ENCODE assay signal across 7 cellular contexts in the genomic region with DNA sequence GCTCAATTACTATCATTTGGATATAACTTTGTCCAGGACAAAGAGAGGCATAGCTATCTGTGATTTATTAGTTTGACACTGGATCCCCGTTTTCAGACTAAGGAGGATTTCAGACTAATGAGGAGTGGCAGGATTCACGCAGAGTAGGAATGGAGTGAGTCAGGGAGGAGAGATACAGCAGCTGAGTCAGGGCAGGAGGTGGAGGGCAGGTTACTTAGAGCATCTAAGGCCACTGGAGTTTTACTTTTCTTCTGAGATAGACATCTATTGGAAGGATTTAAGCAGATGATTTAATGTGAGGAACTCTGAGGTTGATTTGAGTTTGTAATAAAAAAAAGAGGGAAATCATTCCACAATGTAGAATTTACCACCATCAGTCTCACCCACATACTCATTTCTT.
DNase-seq lines count a peak whose midpoint lies in the region; TF ChIP-seq lines count a peak whose summit lies in the region.
"Not testable (repeated sequence)": the region's sequence is repeated elsewhere in the genome, so short reads cannot be mapped to it uniquely, and the experiment has no call there.

No MANE protein-coding gene starts in this region.

- DNase-seq in Daoy (ENCODE audit: low read depth) (peak; percentile 44), HT1080 (ENCODE audit: low read depth) (peak; percentile 53), RWPE1 (ENCODE audit: low spot score) (peak; percentile 36), mammary epithelial cell (peak; percentile 31), left kidney (ENCODE audit: low read depth, low spot score) (peak; percentile 16), putamen (ENCODE audit: low spot score) (peak; percentile 20)
- not testable (repeated sequence) for DNase-seq in epithelial cell of prostate (ENCODE audit: low read depth, low spot score)

- H4K20me1 ChIP-seq in mammary epithelial cell (ENCODE audit: insufficient read depth, low read length): not testable (repeated sequence)

- H3K27ac ChIP-seq in RWPE1; mammary epithelial cell (ENCODE audit: insufficient read depth, low read depth, low read length): not testable (repeated sequence)
- peak overlapping the region; percentile 10 for H3K27ac ChIP-seq in epithelial cell of prostate

- WGBS in mammary epithelial cell (ENCODE audit: low coverage, missing lambda C conversion rate): 11% methylated on average over 2 of the region's 2 CpGs

- not testable (repeated sequence) for H3K4me1 ChIP-seq in mammary epithelial cell (ENCODE audit: insufficient read depth, low read length)

- POLR2A ChIA-PET in RWPE1 (lab: Yijun Ruan, JAX; ENCODE audit: low non-redundant PET): not testable (repeated sequence)

- intact Hi-C loops in mammary epithelial cell (cut with micrococcal nuclease): not testable (repeated sequence)

- not testable (repeated sequence) for H3K9me3 ChIP-seq in mammary epithelial cell (replicated peaks; ENCODE audit: insufficient read depth, low read length)

- BruUV-seq in mammary epithelial cell (replicated peaks; lab: Mats Ljungman, UMichigan): not testable (repeated sequence)

- H3K4me2 ChIP-seq in mammary epithelial cell (ENCODE audit: insufficient read depth, low read depth, low read length): not testable (repeated sequence)

- in situ Hi-C loops in mammary epithelial cell (cut with MboI; ENCODE audit: low sequenced_read_pairs in 2 of 2): not testable (repeated sequence)

- not testable (repeated sequence) for H3K4me3 ChIP-seq in mammary epithelial cell (replicated peaks in 1 of 3; ENCODE audit: insufficient read depth in 1 of 3, low read depth in 2 of 3, low read length in 3 of 3)

- not testable (repeated sequence) for H3K9ac ChIP-seq in mammary epithelial cell (ENCODE audit: insufficient read depth, low read length)

- TF ChIP-seq CTCF in RWPE1 (conservative IDR thresholded peaks at IDR 0.05; ENCODE audit: low read depth); mammary epithelial cell (conservative IDR thresholded peaks at IDR 0.05 in 1 of 2, IDR thresholded peaks at IDR 0.05 in 1 of 2; ENCODE audit: extremely low read depth in 1 of 2, insufficient read depth in 1 of 2, low read depth in 1 of 2, low read length in 2 of 2): not testable (repeated sequence)

- H3K36me3 ChIP-seq in mammary epithelial cell (ENCODE audit: insufficient read depth, low read length): not testable (repeated sequence)

- H2AFZ ChIP-seq in mammary epithelial cell (ENCODE audit: low read depth, low read length): not testable (repeated sequence)

- dilution Hi-C loops in mammary epithelial cell (cut with HindIII; ENCODE audit: low sequenced_read_pairs): not testable (repeated sequence)

- not testable (repeated sequence) for H3K79me2 ChIP-seq in mammary epithelial cell (ENCODE audit: insufficient read depth, low read length)

- not testable (repeated sequence) for H3K27me3 ChIP-seq in mammary epithelial cell (ENCODE audit: insufficient read depth, low read length)

- CTCF ChIA-PET in RWPE1 (lab: Yijun Ruan, JAX): interaction anchor here (0.8 kb wide), 1 partner anchor 71 kb away, joined by 4 read pairs; no protein-coding TSS in a partner anchor
- CTCF ChIA-PET in mammary epithelial cell (lab: Charles Lee; ENCODE audit: low non-redundant PET): not testable (repeated sequence)
